In the genomic region with DNA sequence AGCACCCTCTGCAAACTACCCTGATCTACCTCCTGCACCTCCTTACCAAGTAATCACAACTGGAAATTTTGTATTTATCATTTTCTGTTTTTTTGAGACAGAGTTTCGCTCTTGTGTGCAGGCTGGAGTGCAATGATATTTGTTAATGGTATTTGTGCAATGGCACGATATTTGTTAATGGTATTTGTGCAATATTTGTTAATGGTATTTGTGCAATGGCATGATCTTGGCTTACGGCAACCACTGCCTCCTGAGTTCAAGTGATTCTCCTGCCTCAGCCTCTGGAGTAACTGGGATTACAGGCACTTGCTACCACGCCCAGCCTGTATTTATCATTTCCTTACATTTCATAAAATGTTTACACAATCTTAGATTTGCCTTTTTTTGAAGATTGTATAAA, we compare ENCODE assay signal across 1 cellular context.
TF ChIP-seq lines count a peak whose summit lies in the region.

No MANE protein-coding gene starts in this region.

TF ChIP-seq in HepG2, 621 proteins besides CTCF, POLR2A, EP300 and RAD21:
- TF ChIP-seq, protein P1, sequence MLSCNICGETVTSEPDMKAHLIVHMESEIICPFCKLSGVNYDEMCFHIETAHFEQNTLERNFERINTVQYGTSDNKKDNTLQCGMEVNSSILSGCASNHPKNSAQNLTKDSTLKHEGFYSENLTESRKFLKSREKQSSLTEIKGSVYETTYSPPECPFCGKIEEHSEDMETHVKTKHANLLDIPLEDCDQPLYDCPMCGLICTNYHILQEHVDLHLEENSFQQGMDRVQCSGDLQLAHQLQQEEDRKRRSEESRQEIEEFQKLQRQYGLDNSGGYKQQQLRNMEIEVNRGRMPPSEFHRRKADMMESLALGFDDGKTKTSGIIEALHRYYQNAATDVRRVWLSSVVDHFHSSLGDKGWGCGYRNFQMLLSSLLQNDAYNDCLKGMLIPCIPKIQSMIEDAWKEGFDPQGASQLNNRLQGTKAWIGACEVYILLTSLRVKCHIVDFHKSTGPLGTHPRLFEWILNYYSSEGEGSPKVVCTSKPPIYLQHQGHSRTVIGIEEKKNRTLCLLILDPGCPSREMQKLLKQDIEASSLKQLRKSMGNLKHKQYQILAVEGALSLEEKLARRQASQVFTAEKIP (CRISPR knock-in tag; IDR thresholded peaks at IDR 0.05; ENCODE audit: borderline replicate concordance): no peak
- TF ChIP-seq PHF8 (CRISPR knock-in tag; IDR thresholded peaks at IDR 0.05) (no peak), ZNF766 (CRISPR knock-in tag; IDR thresholded peaks at IDR 0.05; ENCODE audit: borderline replicate concordance) (no peak), CEBPB (IDR thresholded peaks at IDR 0.05; ENCODE audit: borderline replicate concordance, low read depth, low read length) (peak; percentile 27; the same call in 1 of the 2 replicates), NBN (conservative IDR thresholded peaks at IDR 0.05) (no peak)
